1 cellular context compared by ENCODE assay signal in the genomic region with DNA sequence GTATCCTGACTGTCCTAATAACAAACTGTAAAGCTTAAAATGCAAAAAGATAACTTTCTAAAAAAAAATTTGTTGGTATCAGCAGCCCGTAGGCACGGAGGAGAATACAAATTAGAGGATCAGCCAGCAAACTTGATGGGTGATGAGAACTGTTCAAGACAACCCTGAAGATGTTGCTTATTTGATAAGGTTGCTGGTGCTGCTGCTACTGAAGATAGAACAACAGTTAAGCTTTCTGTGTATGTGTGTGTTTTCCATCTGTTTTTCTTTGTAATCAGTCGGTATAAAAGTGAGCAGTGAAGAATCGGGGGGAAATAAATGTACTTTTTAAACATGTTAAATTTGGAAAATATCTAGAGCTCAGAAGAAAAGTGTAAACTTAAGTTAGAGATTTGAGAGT.
TF ChIP-seq lines count a peak whose summit lies in the region.

No MANE protein-coding gene starts in this region.

TF ChIP-seq in K562, 482 proteins besides CTCF, POLR2A, EP300 and RAD21 (continued from another document):
- TF ChIP-seq ZNF592 (IDR thresholded peaks at IDR 0.05) (0 out of 2 replicates have a peak, but pooled peaks have one; percentile 12), CBFA2T2 (conservative IDR thresholded peaks at IDR 0.05) (peak; percentile 64), MTA2 (IDR thresholded peaks at IDR 0.05; ENCODE audit: low read depth) (peak; percentile 30; the same call in 1 of the 2 replicates), MECOM (CRISPR knock-in tag; IDR thresholded peaks at IDR 0.05) (0 out of 2 replicates have a peak, but pooled peaks have one; percentile 6), HSF4 (CRISPR knock-in tag; IDR thresholded peaks at IDR 0.05; ENCODE audit: borderline replicate concordance) (no peak), MEIS2 (IDR thresholded peaks at IDR 0.05; ENCODE audit: partially characterized antibody) (peak; percentile 14), ARID1B (IDR thresholded peaks at IDR 0.05) (peak; percentile 77)
- TF ChIP-seq, protein P1, sequence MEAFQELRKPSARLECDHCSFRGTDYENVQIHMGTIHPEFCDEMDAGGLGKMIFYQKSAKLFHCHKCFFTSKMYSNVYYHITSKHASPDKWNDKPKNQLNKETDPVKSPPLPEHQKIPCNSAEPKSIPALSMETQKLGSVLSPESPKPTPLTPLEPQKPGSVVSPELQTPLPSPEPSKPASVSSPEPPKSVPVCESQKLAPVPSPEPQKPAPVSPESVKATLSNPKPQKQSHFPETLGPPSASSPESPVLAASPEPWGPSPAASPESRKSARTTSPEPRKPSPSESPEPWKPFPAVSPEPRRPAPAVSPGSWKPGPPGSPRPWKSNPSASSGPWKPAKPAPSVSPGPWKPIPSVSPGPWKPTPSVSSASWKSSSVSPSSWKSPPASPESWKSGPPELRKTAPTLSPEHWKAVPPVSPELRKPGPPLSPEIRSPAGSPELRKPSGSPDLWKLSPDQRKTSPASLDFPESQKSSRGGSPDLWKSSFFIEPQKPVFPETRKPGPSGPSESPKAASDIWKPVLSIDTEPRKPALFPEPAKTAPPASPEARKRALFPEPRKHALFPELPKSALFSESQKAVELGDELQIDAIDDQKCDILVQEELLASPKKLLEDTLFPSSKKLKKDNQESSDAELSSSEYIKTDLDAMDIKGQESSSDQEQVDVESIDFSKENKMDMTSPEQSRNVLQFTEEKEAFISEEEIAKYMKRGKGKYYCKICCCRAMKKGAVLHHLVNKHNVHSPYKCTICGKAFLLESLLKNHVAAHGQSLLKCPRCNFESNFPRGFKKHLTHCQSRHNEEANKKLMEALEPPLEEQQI (IDR thresholded peaks at IDR 0.05): 0 out of 2 replicates have a peak, but pooled peaks have one; percentile 30
- TF ChIP-seq, protein P2, sequence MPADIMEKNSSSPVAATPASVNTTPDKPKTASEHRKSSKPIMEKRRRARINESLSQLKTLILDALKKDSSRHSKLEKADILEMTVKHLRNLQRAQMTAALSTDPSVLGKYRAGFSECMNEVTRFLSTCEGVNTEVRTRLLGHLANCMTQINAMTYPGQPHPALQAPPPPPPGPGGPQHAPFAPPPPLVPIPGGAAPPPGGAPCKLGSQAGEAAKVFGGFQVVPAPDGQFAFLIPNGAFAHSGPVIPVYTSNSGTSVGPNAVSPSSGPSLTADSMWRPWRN (IDR thresholded peaks at IDR 0.05; ENCODE audit: low read depth): no peak
